Comparison of ENCODE assay signal across 18 cellular contexts in the genomic region with DNA sequence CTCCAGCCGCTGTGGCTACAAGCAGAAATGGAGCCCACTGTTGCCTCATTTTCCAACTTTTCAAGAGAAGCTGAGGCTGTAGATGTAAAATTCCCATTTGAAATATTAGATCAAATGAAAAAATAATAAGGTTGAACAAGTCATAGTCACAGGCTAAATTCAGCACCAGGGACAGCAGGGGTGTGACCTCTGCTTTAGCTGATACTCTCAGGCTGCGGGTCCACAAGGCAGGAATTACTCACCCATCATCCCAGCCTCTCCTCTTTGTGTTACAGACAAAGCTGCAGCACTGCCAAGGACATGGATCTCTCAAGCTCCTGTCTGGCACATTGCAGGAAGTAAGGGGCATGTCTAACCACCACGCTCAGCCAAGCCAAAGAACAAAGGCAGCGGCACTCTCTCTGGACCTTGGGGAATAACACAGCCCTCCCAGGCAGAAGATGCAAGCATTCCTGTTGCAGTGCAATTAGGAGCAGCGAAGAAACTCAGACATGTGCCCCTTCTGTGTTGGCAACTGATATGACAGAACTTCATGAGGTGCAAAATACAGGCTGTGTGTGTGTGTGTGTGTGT.
DNase-seq lines count a peak whose midpoint lies in the region; ATAC-seq, FAIRE-seq and TF ChIP-seq lines count a peak whose summit lies in the region.
"Had no signal": no experiment of that assay in that cellular context is flagged by ENCODE, and none has a peak within 500 bp of the region (broad histone marks: within the 10 kb centered on the region; RNA-seq: fewer than 3 reads in every experiment).

No MANE protein-coding gene starts in this region.

- H4K20me1 ChIP-seq in PC-3 (ENCODE audit: low read length) = no peaks in the 10 kb centered on the region

- H3K79me2 ChIP-seq in PC-3 (ENCODE audit: low read length) = no peaks in the 10 kb centered on the region
- H3K79me2 ChIP-seq: parathyroid adenoma had no signal

- H3K4me1 Mint-ChIP-seq in activated naive CD4-positive, alpha-beta T cell treated with anti-CD3 and anti-CD28 coated beads for 36 hours (ENCODE audit: low read depth) = peaks cover 3% of the 10 kb centered on the region
- H3K4me1 Mint-ChIP-seq: stimulated activated memory B cell treated with anti-CD40 and anti-IgM and Interleukin-4, amounts not matched to agents 10 μg/mL and 1 μg/mL and 100 μg/mL, for 72 hours had no signal

- no peaks in the 10 kb centered on the region for H3F3A ChIP-seq in PC-3 (ENCODE audit: low read length, unreplicated experiment)

- no TSS peak for BruUV-seq in PC-3 (replicated peaks; lab: Mats Ljungman, UMichigan)

- CTCF ChIA-PET in activated naive CD4-positive, alpha-beta T cell treated with anti-CD3 and anti-CD28 coated beads for 36 hours (lab: Charles Lee) = no interaction called here
- CTCF ChIA-PET in PC-3 (lab: Charles Lee) = no interaction called here

- no peak for ATAC-seq in activated naive CD4-positive, alpha-beta T cell treated with anti-CD3 and anti-CD28 coated beads, Interleukin-2, amount 50 U/mL, for 72 hours
- no peak for ATAC-seq in PC-3
- ATAC-seq: left colon; mucosa of descending colon; stimulated activated memory B cell treated with anti-CD40 and anti-IgM and Interleukin-4, amounts not matched to agents 10 μg/mL and 1 μg/mL and 100 μg/mL, for 72 hours had no signal

- H3K4me3 ChIP-seq in PC-3 (ENCODE audit: low read length) (no peak overlapping the region), esophagus muscularis mucosa (no peak overlapping the region)
- H3K4me3 ChIP-seq: esophagus squamous epithelium, mucosa of descending colon had no signal

- TF ChIP-seq EP300 in esophagus muscularis mucosa (IDR thresholded peaks at IDR 0.05) = no peak

- no peak for TF ChIP-seq POLR2A in esophagus muscularis mucosa (IDR thresholded peaks at IDR 0.05; ENCODE audit: low read depth)

- peak; percentile 30 for DNase-seq in activated naive CD4-positive, alpha-beta T cell treated with anti-CD3 and anti-CD28 coated beads for 36 hours
- DNase-seq in activated naive CD4-positive, alpha-beta T cell treated with anti-CD3 and anti-CD28 coated beads, Interleukin-2, amount 50 U/mL, for 72 hours (ENCODE audit: low spot score in 2 of 2) = no peak
- DNase-seq in PC-3 (peak; percentile 20), esophagus muscularis mucosa (ENCODE audit: extremely low spot score) (peak; percentile 42), urothelium cell line (ENCODE audit: low spot score) (peak; percentile 19), amygdala (lab: John Stamatoyannopoulos, UW) (no peak), anterior cingulate cortex (lab: John Stamatoyannopoulos, UW) (no peak)
- no peak for DNase-seq in stimulated activated naive CD4-positive, alpha-beta T cell (lab: John Stamatoyannopoulos, UW)
- DNase-seq: activated effector memory CD4-positive, alpha-beta T cell treated with Interleukin-2 at 50 U/mL for 16 hours; CD4-positive, alpha-beta memory T cell; esophagus squamous epithelium; left colon; mucosa of descending colon; NCI-H1105; NCI-H226 had no signal

- intact Hi-C loops in activated naive CD4-positive, alpha-beta T cell treated with anti-CD3 and anti-CD28 coated beads for 36 hours (cut with micrococcal nuclease) = loop anchor here (10.0 kb wide), 1 partner anchor 396 kb away; no protein-coding TSS in a partner anchor
- intact Hi-C loops in PC-3 (cut with micrococcal nuclease) = no loop called here
- intact Hi-C loops in esophagus muscularis mucosa (cut with DNase I) = no loop called here

- no peak for FAIRE-seq in urothelium cell line (lab: Jason Lieb, UNC)

- no peak overlapping the region for H3K4me2 ChIP-seq in PC-3 (ENCODE audit: low read length)

- H3K27ac Mint-ChIP-seq in activated naive CD4-positive, alpha-beta T cell treated with anti-CD3 and anti-CD28 coated beads for 36 hours = no peak overlapping the region
- H3K27ac Mint-ChIP-seq in activated naive CD4-positive, alpha-beta T cell treated with anti-CD3 and anti-CD28 coated beads, Interleukin-2, amount 50 U/mL, for 72 hours = no peak overlapping the region
- H3K27ac Mint-ChIP-seq: CD4-positive, alpha-beta memory T cell; stimulated activated memory B cell treated with anti-CD40 and anti-IgM and Interleukin-4, amounts not matched to agents 10 μg/mL and 1 μg/mL and 100 μg/mL, for 72 hours; type B pancreatic cell had no signal

- H3K9ac ChIP-seq in PC-3 (ENCODE audit: low read length) = no peak overlapping the region
- H3K9ac ChIP-seq: parathyroid adenoma had no signal

- no peaks in the 10 kb centered on the region for H3K9me2 ChIP-seq in PC-3 (replicated peaks; ENCODE audit: low read length)

- no peaks in the 10 kb centered on the region for H3K36me3 Mint-ChIP-seq in activated naive CD4-positive, alpha-beta T cell treated with anti-CD3 and anti-CD28 coated beads for 36 hours (ENCODE audit: low read depth)
- H3K36me3 Mint-ChIP-seq in activated naive CD4-positive, alpha-beta T cell treated with anti-CD3 and anti-CD28 coated beads, Interleukin-2, amount 50 U/mL, for 72 hours = peaks cover 0 to 1% of the 10 kb centered on the region in 2 donors
- H3K36me3 Mint-ChIP-seq: stimulated activated memory B cell treated with anti-CD40 and anti-IgM and Interleukin-4, amounts not matched to agents 10 μg/mL and 1 μg/mL and 100 μg/mL, for 72 hours; type B pancreatic cell had no signal

- no peaks in the 10 kb centered on the region for H3K9me3 ChIP-seq in PC-3 (ENCODE audit: low read length)
- H3K9me3 ChIP-seq in esophagus muscularis mucosa = no peaks in the 10 kb centered on the region
- H3K9me3 ChIP-seq: esophagus squamous epithelium, mucosa of descending colon had no signal

- H3K4me1 ChIP-seq in PC-3 (ENCODE audit: insufficient read depth, low read length) (no peaks in the 10 kb centered on the region), esophagus muscularis mucosa (no peaks in the 10 kb centered on the region)
- H3K4me1 ChIP-seq: esophagus squamous epithelium, parathyroid adenoma had no signal

- H3K36me3 ChIP-seq in PC-3 (ENCODE audit: low read depth, low read length) = no peaks in the 10 kb centered on the region
- no peaks in the 10 kb centered on the region for H3K36me3 ChIP-seq in esophagus muscularis mucosa
- H3K36me3 ChIP-seq: esophagus squamous epithelium had no signal

- H3K27me3 ChIP-seq in PC-3 (ENCODE audit: low read length) (no peaks in the 10 kb centered on the region), esophagus muscularis mucosa (no peaks in the 10 kb centered on the region)
- H3K27me3 ChIP-seq: esophagus squamous epithelium had no signal

- H3K9me3 Mint-ChIP-seq in activated naive CD4-positive, alpha-beta T cell treated with anti-CD3 and anti-CD28 coated beads for 36 hours = peaks cover under 1% of the 10 kb centered on the region
- H3K9me3 Mint-ChIP-seq in activated naive CD4-positive, alpha-beta T cell treated with anti-CD3 and anti-CD28 coated beads, Interleukin-2, amount 50 U/mL, for 72 hours = peaks cover under 1 to 8% of the 10 kb centered on the region in 2 donors
- H3K9me3 Mint-ChIP-seq: type B pancreatic cell had no signal

- TF ChIP-seq CTCF in PC-3 (conservative IDR thresholded peaks at IDR 0.05; ENCODE audit: low read depth, low read length) (no peak), esophagus muscularis mucosa (IDR thresholded peaks at IDR 0.05) (no peak)

- H3K27me3 Mint-ChIP-seq in activated naive CD4-positive, alpha-beta T cell treated with anti-CD3 and anti-CD28 coated beads for 36 hours (ENCODE audit: low read depth) = no peaks in the 10 kb centered on the region
- H3K27me3 Mint-ChIP-seq: CD4-positive, alpha-beta memory T cell; stimulated activated memory B cell treated with anti-CD40 and anti-IgM and Interleukin-4, amounts not matched to agents 10 μg/mL and 1 μg/mL and 100 μg/mL, for 72 hours had no signal

- 54% methylated on average over 5 of the region's 5 CpGs for WGBS in esophagus muscularis mucosa

- POLR2A ChIA-PET in PC-3 (lab: Charles Lee; ENCODE audit: unreplicated experiment) = no interaction called here

- H3K4me3 Mint-ChIP-seq in activated naive CD4-positive, alpha-beta T cell treated with anti-CD3 and anti-CD28 coated beads for 36 hours = no peak overlapping the region
- H3K4me3 Mint-ChIP-seq: CD4-positive, alpha-beta memory T cell; stimulated activated memory B cell treated with anti-CD40 and anti-IgM and Interleukin-4, amounts not matched to agents 10 μg/mL and 1 μg/mL and 100 μg/mL, for 72 hours; type B pancreatic cell had no signal

- H3K27ac ChIP-seq in PC-3 (ENCODE audit: low read length) = no peak overlapping the region
- H3K27ac ChIP-seq in esophagus muscularis mucosa (replicated peaks in 1 of 4) = no peak overlapping the region
- H3K27ac ChIP-seq: esophagus squamous epithelium, parathyroid adenoma had no signal

- no peak overlapping the region for H2AFZ ChIP-seq in PC-3 (ENCODE audit: low read length)
- H2AFZ ChIP-seq: parathyroid adenoma had no signal

Comparison
In these comparisons a context has a peak if more than half of its experiments do, and no peak if none do; other contexts are left out.
1. DNase-seq: peak in activated naive CD4-positive, alpha-beta T cell treated with anti-CD3 and anti-CD28 coated beads for 36 hours (single experiment), PC-3 (single experiment), esophagus muscularis mucosa (single experiment) and urothelium cell line (single experiment); none in activated naive CD4-positive, alpha-beta T cell treated with anti-CD3 and anti-CD28 coated beads, Interleukin-2, amount 50 U/mL, for 72 hours (0 of 2), stimulated activated naive CD4-positive, alpha-beta T cell (0 of 6), amygdala (0 of 56) and anterior cingulate cortex (0 of 58).